ENCODE assay signal across 8 cellular contexts in the genomic region with DNA sequence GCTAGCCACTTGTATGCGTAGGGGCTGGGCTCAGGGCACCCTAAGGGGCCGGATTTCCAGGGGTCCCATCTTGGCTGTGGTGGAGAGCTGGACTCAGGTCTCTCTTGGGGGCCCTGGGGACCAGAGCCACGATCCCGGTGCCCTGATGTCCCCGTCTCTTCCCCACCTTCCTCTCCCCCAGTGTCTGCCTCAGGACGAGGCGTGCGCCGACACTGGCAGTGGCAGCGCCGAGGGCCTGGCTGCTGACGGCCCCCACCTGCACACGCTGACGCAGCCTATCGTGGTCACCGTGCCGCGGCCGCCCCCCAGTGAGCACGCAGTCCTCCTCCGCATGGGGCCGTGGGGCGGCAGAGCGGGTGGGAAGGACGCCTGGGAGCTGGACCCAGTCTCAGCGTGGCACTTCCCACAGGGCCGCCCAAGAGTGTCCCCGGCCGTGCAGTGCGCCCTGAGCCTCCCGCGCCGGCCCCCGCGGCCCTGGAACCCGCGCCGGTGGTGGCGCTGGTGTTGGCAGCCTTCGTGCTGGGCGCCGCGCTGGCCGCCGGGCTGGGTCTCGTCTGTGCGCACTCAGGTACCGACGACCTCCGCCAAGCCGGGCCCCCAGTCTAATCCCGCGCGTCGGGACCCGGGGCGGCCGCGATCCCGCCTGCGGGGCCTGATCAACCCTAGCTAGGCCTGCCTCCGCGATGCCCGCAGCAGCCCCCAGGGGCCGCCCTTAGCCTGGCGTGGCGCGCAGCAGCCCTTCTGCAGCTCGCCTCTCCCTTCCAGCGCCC. TPM values are rescaled to one million over a fixed set of nuclear protein-coding genes. Genes with fewer than 3 reads are reported as not detected.
A peak's percentile ranks its signal among the peaks of the same experiment; 100 is the strongest.
DNase-seq lines count a peak whose midpoint lies in the region; ATAC-seq and TF ChIP-seq lines count a peak whose summit lies in the region.

No MANE protein-coding gene starts in this region.

- DNase-seq in NB4 (ENCODE audit: low read depth): peak; percentile 81
- DNase-seq in activated CD4-positive, alpha-beta memory T cell treated with anti-CD3 and anti-CD28 coated beads, Interleukin-2, amount 10 ng/mL, durations not matched to agents 7 days and 5 days: peak; percentile 62
- peak; percentile 38 to 70 for DNase-seq in mesothelial cell of epicardium (ENCODE audit: low spot score in 2 of 2, unreplicated experiment in 2 of 2)
- DNase-seq in NCI-H128 (lab: John Stamatoyannopoulos, UW; ENCODE audit: unreplicated experiment): no peak

- peak overlapping the region; percentile 69 for H3K4me3 Mint-ChIP-seq in activated CD4-positive, alpha-beta memory T cell treated with anti-CD3 and anti-CD28 coated beads, Interleukin-2, amount 10 ng/mL, durations not matched to agents 7 days and 5 days
- H3K4me3 Mint-ChIP-seq in mesothelial cell of epicardium: peak overlapping the region; percentile 61

- 2 to 3% methylated on average over 70 of the region's 70 CpGs for WGBS in ectodermal cell, 2 experiments
- WGBS in thymus: 2% methylated on average over 70 of the region's 70 CpGs

- POLR2A ChIA-PET in activated CD4-positive, alpha-beta memory T cell treated with anti-CD3 and anti-CD28 coated beads, Interleukin-2, amount 10 ng/mL, durations not matched to agents 7 days and 5 days (lab: Charles Lee): interaction anchor here (1.2 to 1.7 kb wide), 4 partner anchors 9 to 48 kb away, joined by 3 to 8 read pairs (median 4); a partner anchor contains a TSS

- H3K4me3 ChIP-seq in NB4 (ENCODE audit: low read depth, low read length) (no peak overlapping the region), ectodermal cell (ENCODE audit: insufficient read depth, low read depth, low read length) (peak overlapping the region; percentile 36), thymus (ENCODE audit: low read length) (peak overlapping the region; percentile 14)

- peaks cover 60% of the 10 kb centered on the region for H3K27me3 ChIP-seq in ectodermal cell (ENCODE audit: control insufficient read depth, insufficient read depth, low read length, poor library complexity, severe bottlenecking)
- peaks cover 48% of the 10 kb centered on the region for H3K27me3 ChIP-seq in thymus (ENCODE audit: control insufficient read depth, insufficient read depth)

- no peak for ATAC-seq in GM18498 (IDR thresholded peaks at IDR 0.05; ENCODE audit: unreplicated experiment)

- TF ChIP-seq CTCF in NB4 (IDR thresholded peaks at IDR 0.05; ENCODE audit: low read depth, low read length) (peak; percentile 57), mesothelial cell of epicardium (IDR thresholded peaks at IDR 0.05; ENCODE audit: unreplicated experiment) (no peak)

- no peak overlapping the region for H3K27ac ChIP-seq in ectodermal cell (ENCODE audit: insufficient read depth, low read depth, low read length, poor library complexity, severe bottlenecking)
- no peak overlapping the region for H3K27ac ChIP-seq in thymus (ENCODE audit: low read depth)

- H3K36me3 ChIP-seq in ES-I3 (ENCODE audit: insufficient read depth, low read length) (no peaks in the 10 kb centered on the region), ectodermal cell (ENCODE audit: control insufficient read depth, insufficient read depth, low read length) (peaks cover 3% of the 10 kb centered on the region), thymus (ENCODE audit: control insufficient read depth, insufficient read depth) (peaks cover 18% of the 10 kb centered on the region)

- H3K9me3 ChIP-seq in ES-I3 (ENCODE audit: control insufficient read depth, insufficient read depth, low read length): no peaks in the 10 kb centered on the region
- H3K9me3 ChIP-seq in ectodermal cell (ENCODE audit: control insufficient read depth, low read length): no peaks in the 10 kb centered on the region
- H3K9me3 ChIP-seq in thymus (ENCODE audit: control insufficient read depth): no peaks in the 10 kb centered on the region

- peak overlapping the region; percentile 63; the same call in 1 of the 2 replicates for H3K9ac ChIP-seq in ES-I3 (ENCODE audit: low read depth, low read length)

- H3K36me3 Mint-ChIP-seq in activated CD4-positive, alpha-beta memory T cell treated with anti-CD3 and anti-CD28 coated beads, Interleukin-2, amount 10 ng/mL, durations not matched to agents 7 days and 5 days (ENCODE audit: low read depth): peaks cover 6% of the 10 kb centered on the region
- peaks cover 5% of the 10 kb centered on the region for H3K36me3 Mint-ChIP-seq in mesothelial cell of epicardium

- no peak overlapping the region for H3K27ac Mint-ChIP-seq in activated CD4-positive, alpha-beta memory T cell treated with anti-CD3 and anti-CD28 coated beads, Interleukin-2, amount 10 ng/mL, durations not matched to agents 7 days and 5 days
- H3K27ac Mint-ChIP-seq in mesothelial cell of epicardium: no peak overlapping the region

- no peak for TF ChIP-seq POLR2A in NB4 (IDR thresholded peaks at IDR 0.05; ENCODE audit: extremely low read depth, insufficient read length)

- CTCF ChIA-PET in activated CD4-positive, alpha-beta memory T cell treated with anti-CD3 and anti-CD28 coated beads, Interleukin-2, amount 10 ng/mL, durations not matched to agents 7 days and 5 days (lab: Charles Lee): interaction anchor here (0.8 to 1.9 kb wide), 5 partner anchors 14 to 48 kb away, joined by 3 to 8 read pairs (median 6); a partner anchor contains a TSS

- peaks cover 37% of the 10 kb centered on the region for H3K4me1 Mint-ChIP-seq in activated CD4-positive, alpha-beta memory T cell treated with anti-CD3 and anti-CD28 coated beads, Interleukin-2, amount 10 ng/mL, durations not matched to agents 7 days and 5 days
- peaks cover 22% of the 10 kb centered on the region for H3K4me1 Mint-ChIP-seq in mesothelial cell of epicardium

- no peaks in the 10 kb centered on the region for H3K9me3 Mint-ChIP-seq in activated CD4-positive, alpha-beta memory T cell treated with anti-CD3 and anti-CD28 coated beads, Interleukin-2, amount 10 ng/mL, durations not matched to agents 7 days and 5 days
- H3K9me3 Mint-ChIP-seq in mesothelial cell of epicardium: no peaks in the 10 kb centered on the region

- H3K4me1 ChIP-seq in ES-I3 (ENCODE audit: insufficient read depth, low read length) (peaks cover 3% of the 10 kb centered on the region; the same call in 1 of the 2 replicates), ectodermal cell (ENCODE audit: control insufficient read depth, insufficient read depth, low read length) (peaks cover 31% of the 10 kb centered on the region), thymus (ENCODE audit: control insufficient read depth, insufficient read depth, low read length) (peaks cover 20% of the 10 kb centered on the region)

- H3K27me3 Mint-ChIP-seq in activated CD4-positive, alpha-beta memory T cell treated with anti-CD3 and anti-CD28 coated beads, Interleukin-2, amount 10 ng/mL, durations not matched to agents 7 days and 5 days: peaks cover 27% of the 10 kb centered on the region
- H3K27me3 Mint-ChIP-seq in mesothelial cell of epicardium (ENCODE audit: low read depth): peaks cover 52% of the 10 kb centered on the region

RNA-seq across cellular contexts. Expression of a gene that starts 2.7 kb away (rescaled TPM):
- total RNA-seq in activated CD4-positive, alpha-beta memory T cell treated with anti-CD3 and anti-CD28 coated beads, Interleukin-2, amount 10 ng/mL, durations not matched to agents 7 days and 5 days: 10 to 100 TPM; 20.4 to 24.1 TPM
- 23.6 TPM for polyA plus RNA-seq in ectodermal cell (2013, experiment 1 of 4)
- 20.4 TPM for polyA plus RNA-seq in ectodermal cell (2013, experiment 2 of 4)
- 26.5 TPM for polyA plus RNA-seq in ectodermal cell (2013, experiment 3 of 4)
- 30.2 TPM for polyA plus RNA-seq in ectodermal cell (2013, experiment 4 of 4)
- 15.6 to 16.8 TPM (median 16.3 TPM) in 3 replicates for total RNA-seq in mesothelial cell of epicardium
- polyA plus RNA-seq in thymus: 16.0 TPM

RNA-seq across cellular contexts. Expression of a gene that starts 2.8 kb away (rescaled TPM):
- total RNA-seq in activated CD4-positive, alpha-beta memory T cell treated with anti-CD3 and anti-CD28 coated beads, Interleukin-2, amount 10 ng/mL, durations not matched to agents 7 days and 5 days: 1 to 10 TPM; 4.2 to 4.6 TPM
- 0.80 TPM for polyA plus RNA-seq in ectodermal cell (2013, experiment 1 of 4)
- not detected for polyA plus RNA-seq in ectodermal cell (2013, experiment 2 of 4)
- polyA plus RNA-seq in ectodermal cell (2013, experiment 3 of 4): 1.2 TPM
- polyA plus RNA-seq in ectodermal cell (2013, experiment 4 of 4): 1.4 TPM
- 1.2 to 1.7 TPM (median 1.2 TPM) in 3 replicates for total RNA-seq in mesothelial cell of epicardium
- polyA plus RNA-seq in thymus: 0.05 TPM

RNA-seq across cellular contexts. Expression of a gene that starts 8.5 kb away (rescaled TPM):
- not detected for total RNA-seq in activated CD4-positive, alpha-beta memory T cell treated with anti-CD3 and anti-CD28 coated beads, Interleukin-2, amount 10 ng/mL, durations not matched to agents 7 days and 5 days
- 86.5 TPM for polyA plus RNA-seq in ectodermal cell (2013, experiment 1 of 4)
- polyA plus RNA-seq in ectodermal cell (2013, experiment 2 of 4): 78.2 TPM
- polyA plus RNA-seq in ectodermal cell (2013, experiment 3 of 4): 110 TPM
- polyA plus RNA-seq in ectodermal cell (2013, experiment 4 of 4): 117 TPM
- total RNA-seq in mesothelial cell of epicardium: 50.5 to 53.6 TPM (median 51.2 TPM) in 3 replicates
- 0.82 TPM for polyA plus RNA-seq in thymus

RNA-seq across cellular contexts. Expression of a gene that starts 13.8 kb away (rescaled TPM):
- 10 to 100 TPM; 42.6 to 42.9 TPM for total RNA-seq in activated CD4-positive, alpha-beta memory T cell treated with anti-CD3 and anti-CD28 coated beads, Interleukin-2, amount 10 ng/mL, durations not matched to agents 7 days and 5 days
- 46.1 TPM for polyA plus RNA-seq in ectodermal cell (2013, experiment 1 of 4)
- 46.7 TPM for polyA plus RNA-seq in ectodermal cell (2013, experiment 2 of 4)
- 33.4 TPM for polyA plus RNA-seq in ectodermal cell (2013, experiment 3 of 4)
- 36.9 TPM for polyA plus RNA-seq in ectodermal cell (2013, experiment 4 of 4)
- 52.1 to 55.6 TPM (median 52.2 TPM) in 3 replicates for total RNA-seq in mesothelial cell of epicardium
- polyA plus RNA-seq in thymus: 45.4 TPM

RNA-seq across cellular contexts. Expression of a gene that starts 26.0 kb away (rescaled TPM):
- 10 to 100 TPM; 48.4 to 50.9 TPM for total RNA-seq in activated CD4-positive, alpha-beta memory T cell treated with anti-CD3 and anti-CD28 coated beads, Interleukin-2, amount 10 ng/mL, durations not matched to agents 7 days and 5 days
- 63.1 TPM for polyA plus RNA-seq in ectodermal cell (2013, experiment 1 of 4)
- polyA plus RNA-seq in ectodermal cell (2013, experiment 2 of 4): 59.4 TPM
- polyA plus RNA-seq in ectodermal cell (2013, experiment 3 of 4): 46.7 TPM
- 47.9 TPM for polyA plus RNA-seq in ectodermal cell (2013, experiment 4 of 4)
- 76.3 to 80.7 TPM (median 78.3 TPM) in 3 replicates for total RNA-seq in mesothelial cell of epicardium
- 41.8 TPM for polyA plus RNA-seq in thymus

Comparison
In these comparisons a context has a peak if more than half of its experiments do, and no peak if none do; other contexts are left out.
1. RNA of a gene that starts 8.5 kb away (total RNA-seq): 50.5 to 53.6 TPM in mesothelial cell of epicardium; not detected in activated CD4-positive, alpha-beta memory T cell treated with anti-CD3 and anti-CD28 coated beads, Interleukin-2, amount 10 ng/mL, durations not matched to agents 7 days and 5 days; every median in the first group is over 10 times any median in the second.